ENCODE assay signal across 8 cellular contexts in the genomic region with DNA sequence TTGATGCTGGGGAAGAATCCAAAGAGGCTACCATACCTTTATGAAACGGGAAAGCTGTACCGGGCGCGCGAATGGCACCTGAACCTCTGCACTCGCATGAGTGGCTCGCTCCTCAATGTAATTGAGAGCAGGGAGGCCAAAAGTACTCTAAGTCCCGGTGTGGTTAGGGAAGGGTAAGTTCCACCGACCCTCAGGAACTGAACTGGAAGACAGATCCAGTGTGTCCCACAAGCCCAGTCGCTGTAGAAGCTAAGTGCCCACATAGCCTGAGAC. TPM values are rescaled to one million over a fixed set of nuclear protein-coding genes. Genes with fewer than 3 reads are reported as not detected.
A peak's percentile ranks its signal among the peaks of the same experiment; 100 is the strongest.
DNase-seq lines count a peak whose midpoint lies in the region; ATAC-seq lines count a peak whose summit lies in the region.

No MANE protein-coding gene starts in this region.

- H3K4me2 ChIP-seq in mesenchymal stem cell (ENCODE audit: low read length, poor library complexity, severe bottlenecking) = peak overlapping the region; percentile 62

- no peaks in the 10 kb centered on the region for H3K27me3 Mint-ChIP-seq in central memory CD8-positive, alpha-beta T cell

- no peaks in the 10 kb centered on the region for H3K9me3 Mint-ChIP-seq in central memory CD8-positive, alpha-beta T cell

- H3K79me1 ChIP-seq in mesenchymal stem cell (replicated peaks; ENCODE audit: low read length, poor library complexity, severe bottlenecking) = no peaks in the 10 kb centered on the region

- H3K4me1 Mint-ChIP-seq in central memory CD8-positive, alpha-beta T cell = peaks cover 55% of the 10 kb centered on the region

- no peak overlapping the region for H2BK15ac ChIP-seq in mesenchymal stem cell (ENCODE audit: low read depth, poor library complexity, severe bottlenecking)

- no peak overlapping the region for H4K8ac ChIP-seq in mesenchymal stem cell (ENCODE audit: low read length)

- H3K18ac ChIP-seq in mesenchymal stem cell (ENCODE audit: low read depth in 1 of 2, low read length in 2 of 2) = peak overlapping the region in 1 of 2 experiments; percentile 89

- H3K9ac ChIP-seq in ES-I3 (ENCODE audit: low read depth, low read length) = peak overlapping the region; percentile 62
- peak overlapping the region; percentile 90 for H3K9ac ChIP-seq in mesenchymal stem cell (ENCODE audit: low read length)

- H3K4me1 ChIP-seq in ES-I3 (ENCODE audit: insufficient read depth, low read length) (peaks cover 13% of the 10 kb centered on the region), mesenchymal stem cell (ENCODE audit: control insufficient read depth, insufficient read depth, low read depth, low read length) (peaks cover 7% of the 10 kb centered on the region), aorta (ENCODE audit: control insufficient read depth in 1 of 2, insufficient read depth in 2 of 2, low read length in 2 of 2) (peaks cover 0 to 4% of the 10 kb centered on the region in 2 donors)

- DNase-seq in NCI-H69 (lab: John Stamatoyannopoulos, UW) (peak; percentile 73), mesenchymal stem cell (peak; percentile 37), aorta (no peak), EL (no peak), activated gamma-delta T cell (lab: John Stamatoyannopoulos, UW) (no peak)
- no peak for DNase-seq in central memory CD8-positive, alpha-beta T cell (ENCODE audit: low spot score in 2 of 2)

- H3K14ac ChIP-seq in mesenchymal stem cell (ENCODE audit: low read length in 2 of 2) = peak overlapping the region in 1 of 2 experiments; percentile 68

- H2BK5ac ChIP-seq in mesenchymal stem cell (ENCODE audit: low read depth, low read length, poor library complexity, severe bottlenecking) = no peak overlapping the region

- no peak overlapping the region for H4K91ac ChIP-seq in mesenchymal stem cell (ENCODE audit: low read length)

- intact Hi-C loops in aorta (cut with DNase I) = loop anchor here (2.0 to 10.0 kb wide), 2 partner anchors 63 to 65 kb away; a partner anchor contains a TSS

- H2BK120ac ChIP-seq in mesenchymal stem cell (ENCODE audit: low read depth, low read length) = no peak overlapping the region

- peak overlapping the region in 1 of 2 experiments; percentile 50 for H3K4ac ChIP-seq in mesenchymal stem cell (ENCODE audit: low read depth in 1 of 2, low read length in 2 of 2)

- no peak overlapping the region for H3K27ac ChIP-seq in mesenchymal stem cell (ENCODE audit: low read length, poor library complexity, severe bottlenecking)
- H3K27ac ChIP-seq in aorta (ENCODE audit: low read depth in 1 of 2, low read length in 2 of 2) = no peak overlapping the region

- H3K36me3 Mint-ChIP-seq in central memory CD8-positive, alpha-beta T cell (ENCODE audit: insufficient read depth) = peaks cover 20% of the 10 kb centered on the region

- H2AFZ ChIP-seq in mesenchymal stem cell (ENCODE audit: low read depth, low read length) = no peak overlapping the region

- peak overlapping the region in 1 of 2 experiments; percentile 18 for H2BK12ac ChIP-seq in mesenchymal stem cell (ENCODE audit: low read length in 2 of 2)

- H3K23ac ChIP-seq in mesenchymal stem cell (ENCODE audit: low read length in 2 of 2) = peak overlapping the region in 1 of 2 experiments; percentile 80

- H3K4me3 Mint-ChIP-seq in central memory CD8-positive, alpha-beta T cell = peak overlapping the region; percentile 80

- peak overlapping the region; percentile 95 to 97 for H3K4me3 ChIP-seq in mesenchymal stem cell (ENCODE audit: insufficient read depth in 1 of 2, low read depth in 1 of 2, low read length in 2 of 2)
- peak overlapping the region; percentile 82 to 91 for H3K4me3 ChIP-seq in aorta (ENCODE audit: low read length in 2 of 2)

- 3% methylated on average over 10 of the region's 10 CpGs for WGBS in mesenchymal stem cell
- WGBS in aorta, 2 donors = 1 to 2% methylated on average over 10 of the region's 10 CpGs

- no peaks in the 10 kb centered on the region for H3K36me3 ChIP-seq in ES-I3 (ENCODE audit: insufficient read depth, low read length)
- peaks cover 0 to 4% of the 10 kb centered on the region in 2 experiments for H3K36me3 ChIP-seq in mesenchymal stem cell (ENCODE audit: control insufficient read depth in 1 of 2, insufficient read depth in 2 of 2, low read depth in 1 of 2, low read length in 2 of 2)
- no peaks in the 10 kb centered on the region for H3K36me3 ChIP-seq in aorta (ENCODE audit: control insufficient read depth in 1 of 2, insufficient read depth in 2 of 2, low read length in 1 of 2)

- ATAC-seq in central memory CD8-positive, alpha-beta T cell (replicated peaks; ENCODE audit: extremely low read depth, poor library complexity, severe bottlenecking) = no peak
- ATAC-seq in aorta (ENCODE audit: low FRiP score) (no peak), HG03095 (IDR thresholded peaks at IDR 0.05; ENCODE audit: unreplicated experiment) (no peak)

- H3K9me3 ChIP-seq in ES-I3 (ENCODE audit: control insufficient read depth, insufficient read depth, low read length) (no peaks in the 10 kb centered on the region), mesenchymal stem cell (ENCODE audit: control insufficient read depth, low read length) (no peaks in the 10 kb centered on the region), aorta (ENCODE audit: control insufficient read depth, low read length) (no peaks in the 10 kb centered on the region)

- H3K27ac Mint-ChIP-seq in central memory CD8-positive, alpha-beta T cell (ENCODE audit: low read depth) = peak overlapping the region; percentile 97

- H2AK5ac ChIP-seq in mesenchymal stem cell (ENCODE audit: low read length, severe bottlenecking) = no peak overlapping the region

- H3K27me3 ChIP-seq in mesenchymal stem cell (ENCODE audit: control insufficient read depth in 1 of 2, insufficient read depth in 1 of 2, low read length in 2 of 2) (no peaks in the 10 kb centered on the region), aorta (ENCODE audit: control insufficient read depth in 1 of 2, insufficient read depth in 2 of 2, low read length in 1 of 2) (no peaks in the 10 kb centered on the region)

RNA-seq across cellular contexts. Expression of a gene that starts 1.0 kb away (rescaled TPM):
- 15.0 TPM for polyA plus RNA-seq in mesenchymal stem cell (2013, experiment 1 of 2)
- polyA plus RNA-seq in mesenchymal stem cell (2013, experiment 2 of 2) = 14.1 TPM
- 10 to 100 TPM; 52.3 to 67.8 TPM for total RNA-seq in aorta
- 1 to 10 TPM; 6.4 to 7.8 TPM for polyA plus RNA-seq in aorta

RNA-seq across cellular contexts. Expression of a gene that starts 24.8 kb away (rescaled TPM):
- polyA plus RNA-seq in mesenchymal stem cell (2013, experiment 1 of 2) = 21.7 TPM
- polyA plus RNA-seq in mesenchymal stem cell (2013, experiment 2 of 2) = 18.0 TPM
- total RNA-seq in aorta = 10 to 100 TPM; 45.7 to 94.7 TPM
- polyA plus RNA-seq in aorta = 10 to 100 TPM in 1 of 2 donors, 1 to 10 TPM in 1; 6.6 to 34.6 TPM

RNA-seq across cellular contexts. Expression of a gene that starts 36.7 kb away (rescaled TPM):
- 30.3 TPM for polyA plus RNA-seq in mesenchymal stem cell (2013, experiment 1 of 2)
- 27.0 TPM for polyA plus RNA-seq in mesenchymal stem cell (2013, experiment 2 of 2)
- 10 to 100 TPM; 31.2 to 49.7 TPM for total RNA-seq in aorta
- 10 to 100 TPM; 14.4 to 71.0 TPM for polyA plus RNA-seq in aorta

RNA-seq across cellular contexts. Expression of a gene that starts 41.6 kb away (rescaled TPM):
- polyA plus RNA-seq in mesenchymal stem cell (2013, experiment 1 of 2) = 106 TPM
- 105 TPM for polyA plus RNA-seq in mesenchymal stem cell (2013, experiment 2 of 2)
- total RNA-seq in aorta = 10 to 100 TPM; 88.9 to 91.1 TPM
- 10 to 100 TPM; 54.5 to 96.7 TPM for polyA plus RNA-seq in aorta

RNA-seq across cellular contexts. Expression of a gene that starts 46.0 kb away (rescaled TPM):
- polyA plus RNA-seq in mesenchymal stem cell (2013, experiment 1 of 2) = 3.3 TPM
- polyA plus RNA-seq in mesenchymal stem cell (2013, experiment 2 of 2) = 2.9 TPM
- 1 to 10 TPM; 5.0 to 8.9 TPM for total RNA-seq in aorta
- polyA plus RNA-seq in aorta = 10 to 100 TPM in 1 of 2 donors, 1 to 10 TPM in 1; 1.4 to 10.7 TPM

Comparison
In these comparisons a context has a peak if more than half of its experiments do, and no peak if none do; other contexts are left out.
1. DNase-seq: peak in NCI-H69 (single experiment) and mesenchymal stem cell (single experiment); none in central memory CD8-positive, alpha-beta T cell (0 of 2), aorta (0 of 2), EL (single experiment) and activated gamma-delta T cell (single experiment).